In genomic region chr2:150097891-150098595, GRCh38 we compare ENCODE assay signal across 10 cellular contexts.
A peak's percentile ranks its signal among the peaks of the same experiment; 100 is the strongest.
DNase-seq lines count a peak whose midpoint lies in the region; ATAC-seq and TF ChIP-seq lines count a peak whose summit lies in the region.
"Had no signal": no experiment of that assay in that cellular context is flagged by ENCODE, and none has a peak within 500 bp of the region (broad histone marks: within the 10 kb centered on the region; RNA-seq: fewer than 3 reads in every experiment).

No MANE protein-coding gene starts in this region.

- 0 out of 2 replicates have a peak overlapping the region, but pooled peaks have one; percentile 52 for H2AFZ ChIP-seq in PC-9

- DNase-seq in GM04503 (ENCODE audit: low read depth), result peak; percentile 31
- DNase-seq in PC-9, result no peak
- no peak for DNase-seq in osteocyte (ENCODE audit: extremely low spot score, unreplicated experiment)
- no peak for DNase-seq in activated T-helper 2 cell treated with anti-CD3 and anti-CD28 coated beads, Interferon-gamma antibody, Interleukin-2, Interleukin-4, amounts not matched to agents 10 μg/mL and 5 μg/mL and 100 μg/mL, durations not matched to agents 14 hours and 24 hours and 36 hours (ENCODE audit: low spot score)
- no peak for DNase-seq in activated CD8-positive, alpha-beta memory T cell treated with anti-CD3 and anti-CD28 coated beads, Interleukin-2, amount 50 U/mL, for 4 hours
- DNase-seq in WERI-Rb-1, result no peak
- DNase-seq: central memory CD4-positive, alpha-beta T cell; posterior cingulate gyrus had no signal

- no peaks in the 10 kb centered on the region for H3K36me3 ChIP-seq in PC-9 (ENCODE audit: low read depth)
- no peaks in the 10 kb centered on the region for H3K36me3 ChIP-seq in WERI-Rb-1

- H3K4me3 Mint-ChIP-seq in osteocyte (ENCODE audit: unreplicated experiment), result no peak overlapping the region
- H3K4me3 Mint-ChIP-seq in activated T-helper 2 cell treated with anti-CD3 and anti-CD28 coated beads, Interferon-gamma antibody, Interleukin-2, Interleukin-4, amounts not matched to agents 10 μg/mL and 5 μg/mL and 100 μg/mL, durations not matched to agents 14 hours and 24 hours and 36 hours (ENCODE audit: low read depth), result no peak overlapping the region

- no peak overlapping the region for H3K4me3 ChIP-seq in PC-9
- H3K4me3 ChIP-seq in WERI-Rb-1 (ENCODE audit: low read depth, low read length), result no peak overlapping the region

- POLR2A ChIA-PET in PC-9 (lab: Charles Lee; ENCODE audit: unreplicated experiment), result no interaction called here

- no peaks in the 10 kb centered on the region for H3K79me2 ChIP-seq in PC-9 (ENCODE audit: low read depth)

- no peaks in the 10 kb centered on the region for H3K36me3 Mint-ChIP-seq in osteocyte (ENCODE audit: unreplicated experiment)
- H3K36me3 Mint-ChIP-seq in activated T-helper 2 cell treated with anti-CD3 and anti-CD28 coated beads, Interferon-gamma antibody, Interleukin-2, Interleukin-4, amounts not matched to agents 10 μg/mL and 5 μg/mL and 100 μg/mL, durations not matched to agents 14 hours and 24 hours and 36 hours (ENCODE audit: low read depth), result no peaks in the 10 kb centered on the region

- H3K27me3 Mint-ChIP-seq in osteocyte (ENCODE audit: unreplicated experiment), result no peaks in the 10 kb centered on the region
- H3K27me3 Mint-ChIP-seq in activated T-helper 2 cell treated with anti-CD3 and anti-CD28 coated beads, Interferon-gamma antibody, Interleukin-2, Interleukin-4, amounts not matched to agents 10 μg/mL and 5 μg/mL and 100 μg/mL, durations not matched to agents 14 hours and 24 hours and 36 hours (ENCODE audit: low read depth), result no peaks in the 10 kb centered on the region

- H3K27ac ChIP-seq in PC-9 (peak overlapping the region; percentile 37), WERI-Rb-1 (no peak overlapping the region)

- H3K9me2 ChIP-seq in PC-9 (ENCODE audit: insufficient read depth), result no peaks in the 10 kb centered on the region

- no peaks in the 10 kb centered on the region for H3K9me3 Mint-ChIP-seq in osteocyte (ENCODE audit: unreplicated experiment)
- no peaks in the 10 kb centered on the region for H3K9me3 Mint-ChIP-seq in activated T-helper 2 cell treated with anti-CD3 and anti-CD28 coated beads, Interferon-gamma antibody, Interleukin-2, Interleukin-4, amounts not matched to agents 10 μg/mL and 5 μg/mL and 100 μg/mL, durations not matched to agents 14 hours and 24 hours and 36 hours

- H3K27ac Mint-ChIP-seq in osteocyte (ENCODE audit: unreplicated experiment), result no peak overlapping the region
- no peak overlapping the region for H3K27ac Mint-ChIP-seq in activated T-helper 2 cell treated with anti-CD3 and anti-CD28 coated beads, Interferon-gamma antibody, Interleukin-2, Interleukin-4, amounts not matched to agents 10 μg/mL and 5 μg/mL and 100 μg/mL, durations not matched to agents 14 hours and 24 hours and 36 hours

- no peaks in the 10 kb centered on the region for H3K9me3 ChIP-seq in PC-9 (ENCODE audit: insufficient read depth, low read depth)
- no peaks in the 10 kb centered on the region for H3K9me3 ChIP-seq in WERI-Rb-1 (ENCODE audit: severe bottlenecking)

- intact Hi-C loops in PC-9 (cut with micrococcal nuclease; ENCODE audit: unreplicated experiment), result no loop called here
- intact Hi-C loops in activated T-helper 2 cell treated with anti-CD3 and anti-CD28 coated beads, Interferon-gamma antibody, Interleukin-2, Interleukin-4, amounts not matched to agents 10 μg/mL and 5 μg/mL and 100 μg/mL, durations not matched to agents 14 hours and 24 hours and 36 hours (cut with micrococcal nuclease), result no loop called here

- TF ChIP-seq CTCF in PC-9 (conservative IDR thresholded peaks at IDR 0.05), result no peak
- TF ChIP-seq CTCF in osteocyte (IDR thresholded peaks at IDR 0.05), result peak; percentile 35
- TF ChIP-seq CTCF in WERI-Rb-1 (IDR thresholded peaks at IDR 0.05; ENCODE audit: low read depth, low read length), result no peak

- peaks cover 6% of the 10 kb centered on the region; the same call in 1 of the 2 replicates for H3K4me1 ChIP-seq in PC-9 (replicated peaks; ENCODE audit: insufficient read depth)

- H3K27me3 ChIP-seq in PC-9 (ENCODE audit: insufficient read depth, low read depth), result no peaks in the 10 kb centered on the region
- H3K27me3 ChIP-seq in WERI-Rb-1 (ENCODE audit: insufficient read depth, low read depth, severe bottlenecking), result no peaks in the 10 kb centered on the region

- ATAC-seq in esophagus mucosa, result peak; percentile 83
- ATAC-seq in GM21423 (IDR thresholded peaks at IDR 0.05; ENCODE audit: unreplicated experiment), result no peak

- H3K4me2 ChIP-seq in PC-9, result peak overlapping the region; percentile 47

- no TSS peak for BruUV-seq in PC-9 (replicated peaks; lab: Mats Ljungman, UMichigan)

- H3F3A ChIP-seq in PC-9 (ENCODE audit: insufficient read depth, low read depth), result no peaks in the 10 kb centered on the region

- CTCF ChIA-PET in PC-9 (lab: Charles Lee), result interaction anchor here (0.6 kb wide), 1 partner anchor 383 kb away, joined by 10 read pairs; no protein-coding TSS in a partner anchor

- no peaks in the 10 kb centered on the region for H4K20me1 ChIP-seq in PC-9 (ENCODE audit: insufficient read depth)

- peaks cover 12% of the 10 kb centered on the region for H3K4me1 Mint-ChIP-seq in osteocyte (ENCODE audit: unreplicated experiment)
- H3K4me1 Mint-ChIP-seq in activated T-helper 2 cell treated with anti-CD3 and anti-CD28 coated beads, Interferon-gamma antibody, Interleukin-2, Interleukin-4, amounts not matched to agents 10 μg/mL and 5 μg/mL and 100 μg/mL, durations not matched to agents 14 hours and 24 hours and 36 hours (ENCODE audit: low read depth), result no peaks in the 10 kb centered on the region
